In genomic region chr17:77829871-77830799, GRCh38 we compare ENCODE assay signal across 9 cellular contexts.
DNase-seq lines count a peak whose midpoint lies in the region; ATAC-seq and TF ChIP-seq lines count a peak whose summit lies in the region.
"Had no signal": no experiment of that assay in that cellular context is flagged by ENCODE, and none has a peak within 500 bp of the region (broad histone marks: within the 10 kb centered on the region; RNA-seq: fewer than 3 reads in every experiment).

No MANE protein-coding gene starts in this region.

- no peaks in the 10 kb centered on the region for H3K36me3 ChIP-seq in mucosa of rectum (ENCODE audit: control insufficient read depth in 2 of 2, insufficient read depth in 2 of 2, low read length in 2 of 2)
- H3K36me3 ChIP-seq: upper lobe of left lung had no signal

- no peaks in the 10 kb centered on the region for H3K36me3 Mint-ChIP-seq in natural killer cell treated with Interleukin-12 subunit alpha and Interleukin-12 subunit beta and Interleukin-15 and Interleukin-18, amount 100 ng/mL, for 72 hours
- no peaks in the 10 kb centered on the region for H3K36me3 Mint-ChIP-seq in natural killer cell

- intact Hi-C loops in natural killer cell (cut with micrococcal nuclease): no loop called here

- no peaks in the 10 kb centered on the region for H3K9me3 ChIP-seq in mucosa of rectum (ENCODE audit: control insufficient read depth in 2 of 2, low read length in 2 of 2)
- H3K9me3 ChIP-seq: upper lobe of left lung had no signal

- peaks cover 25% of the 10 kb centered on the region in 2 donors for H3K4me1 Mint-ChIP-seq in natural killer cell treated with Interleukin-12 subunit alpha and Interleukin-12 subunit beta and Interleukin-15 and Interleukin-18, amount 100 ng/mL, for 72 hours (ENCODE audit: low read depth in 2 of 2)
- peaks cover 12 to 21% of the 10 kb centered on the region in 2 donors for H3K4me1 Mint-ChIP-seq in natural killer cell

- no peak overlapping the region for H3K4me3 ChIP-seq in mucosa of rectum (ENCODE audit: low read length in 2 of 2)
- H3K4me3 ChIP-seq: upper lobe of left lung had no signal

- peaks cover 5 to 8% of the 10 kb centered on the region in 2 donors for H3K4me1 ChIP-seq in mucosa of rectum (ENCODE audit: control insufficient read depth in 2 of 2, insufficient read depth in 2 of 2, low read length in 2 of 2)

- H3K27me3 Mint-ChIP-seq in natural killer cell treated with Interleukin-12 subunit alpha and Interleukin-12 subunit beta and Interleukin-15 and Interleukin-18, amount 100 ng/mL, for 72 hours: peaks cover 0 to 5% of the 10 kb centered on the region in 2 donors
- peaks cover 12 to 14% of the 10 kb centered on the region in 2 donors for H3K27me3 Mint-ChIP-seq in natural killer cell (ENCODE audit: low read depth in 2 of 2)

- ATAC-seq in natural killer cell treated with Interleukin-12 subunit alpha and Interleukin-12 subunit beta and Interleukin-15 and Interleukin-18, amount 100 ng/mL, for 72 hours: no peak
- ATAC-seq in natural killer cell: no peak

- peak; percentile 20 for DNase-seq in natural killer cell treated with Interleukin-12 subunit alpha and Interleukin-12 subunit beta and Interleukin-15 and Interleukin-18, amount 100 ng/mL, for 72 hours (ENCODE audit: low spot score)
- DNase-seq in natural killer cell (no peak), dedifferentiated amniotic fluid mesenchymal stem cell (ENCODE audit: extremely low spot score) (peak; percentile 77), DMS79 (lab: John Stamatoyannopoulos, UW) (no peak), NCI-H1694 (lab: John Stamatoyannopoulos, UW) (no peak)
- no peak for DNase-seq in stimulated activated naive CD4-positive, alpha-beta T cell treated with Interleukin-2 at 50 U/mL for 16 hours (lab: John Stamatoyannopoulos, UW)
- no peak for DNase-seq in activated CD8-positive, alpha-beta memory T cell treated with anti-CD3 and anti-CD28 coated beads, Interleukin-2, amount 50 U/mL, for 48 hours
- DNase-seq: upper lobe of left lung had no signal

- H3K27ac Mint-ChIP-seq in natural killer cell treated with Interleukin-12 subunit alpha and Interleukin-12 subunit beta and Interleukin-15 and Interleukin-18, amount 100 ng/mL, for 72 hours: no peak overlapping the region
- no peak overlapping the region for H3K27ac Mint-ChIP-seq in natural killer cell

- no peaks in the 10 kb centered on the region for H3K9me3 Mint-ChIP-seq in natural killer cell treated with Interleukin-12 subunit alpha and Interleukin-12 subunit beta and Interleukin-15 and Interleukin-18, amount 100 ng/mL, for 72 hours
- H3K9me3 Mint-ChIP-seq in natural killer cell: no peaks in the 10 kb centered on the region

- H3K27me3 ChIP-seq in mucosa of rectum (ENCODE audit: control insufficient read depth in 2 of 2, insufficient read depth in 2 of 2, low read length in 2 of 2): no peaks in the 10 kb centered on the region
- H3K27me3 ChIP-seq: upper lobe of left lung had no signal

- no peak for TF ChIP-seq CTCF in natural killer cell (IDR thresholded peaks at IDR 0.05)

- no peak overlapping the region for H3K4me3 Mint-ChIP-seq in natural killer cell treated with Interleukin-12 subunit alpha and Interleukin-12 subunit beta and Interleukin-15 and Interleukin-18, amount 100 ng/mL, for 72 hours
- H3K4me3 Mint-ChIP-seq in natural killer cell: no peak overlapping the region

- H3K9ac ChIP-seq in mucosa of rectum (ENCODE audit: low read depth in 1 of 2, low read length in 2 of 2): no peak overlapping the region

- H3K27ac ChIP-seq in mucosa of rectum (ENCODE audit: low read depth in 2 of 2, low read length in 2 of 2): peak overlapping the region; percentile 38 to 71

Comparison
In these comparisons a context has a peak if more than half of its experiments do, and no peak if none do; other contexts are left out.
1. DNase-seq: peak in natural killer cell treated with Interleukin-12 subunit alpha and Interleukin-12 subunit beta and Interleukin-15 and Interleukin-18, amount 100 ng/mL, for 72 hours (single experiment) and dedifferentiated amniotic fluid mesenchymal stem cell (single experiment); none in natural killer cell (single experiment), stimulated activated naive CD4-positive, alpha-beta T cell treated with Interleukin-2 at 50 U/mL for 16 hours (single experiment), activated CD8-positive, alpha-beta memory T cell treated with anti-CD3 and anti-CD28 coated beads, Interleukin-2, amount 50 U/mL, for 48 hours (single experiment), DMS79 (single experiment) and NCI-H1694 (single experiment).